ENCODE assay signal across 8 cellular contexts in the genomic region with DNA sequence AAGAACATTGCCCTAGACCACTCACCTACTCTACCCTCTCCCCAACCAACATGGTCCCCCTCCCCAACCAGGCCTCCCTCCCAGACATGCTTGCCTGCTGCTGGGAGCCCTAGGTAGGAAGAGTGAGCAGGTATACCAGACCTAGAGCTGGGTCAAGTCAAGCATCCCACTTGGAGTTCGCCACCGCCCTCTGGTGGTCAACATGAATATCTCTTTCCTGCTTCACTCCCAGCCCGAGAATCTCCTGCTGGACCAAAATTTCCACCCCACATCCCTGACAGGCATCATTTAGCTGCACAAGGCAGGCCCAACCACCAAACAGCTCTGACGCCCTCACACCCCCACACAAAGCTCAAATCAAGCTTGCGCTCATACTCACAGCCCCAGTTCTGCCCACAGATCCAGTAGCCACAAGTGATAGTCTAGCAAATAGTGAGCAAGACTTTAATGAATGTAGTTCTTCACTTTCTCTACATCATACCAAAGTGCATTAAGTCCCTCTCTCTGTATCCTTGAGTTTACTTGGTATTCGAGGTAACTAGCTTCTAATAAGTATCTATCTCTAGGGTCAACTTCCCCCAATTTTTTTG.
DNase-seq lines count a peak whose midpoint lies in the region; ATAC-seq and TF ChIP-seq lines count a peak whose summit lies in the region.

No MANE protein-coding gene starts in this region.

- CTCF ChIA-PET in HEK293T (lab: Yijun Ruan, JAX), result interaction anchor here (0.8 to 2.8 kb wide), 11 partner anchors 9 to 107 kb away, joined by 3 to 17 read pairs (median 5); no protein-coding TSS in a partner anchor

- POLR2A ChIA-PET in HEK293T (lab: Yijun Ruan, JAX), result no interaction called here

- DNase-seq in D341Med (ENCODE audit: low spot score) (peak; percentile 47), HEK293T (ENCODE audit: extremely low spot score) (peak; percentile 80), NCI-H2171 (lab: John Stamatoyannopoulos, UW) (peak; percentile 22), cerebellum (ENCODE audit: low spot score) (peak; percentile 47), left lobe of liver (ENCODE audit: low spot score) (peak; percentile 71)
- peak; percentile 40 to 63 for DNase-seq in activated CD4-positive, alpha-beta T cell treated with anti-CD3 and anti-CD28 coated beads for 24 hours (ENCODE audit: low read depth in 2 of 2)
- peak; percentile 56 to 66 for DNase-seq in stimulated activated CD4-positive, alpha-beta T cell treated with anti-CD3 and anti-CD28 coated beads, Interleukin-4, amount 100 ng/mL, for 48 hours (ENCODE audit: low read depth in 2 of 2)

- ATAC-seq in left lobe of liver (peak; percentile 72), GM21737 (IDR thresholded peaks at IDR 0.05; ENCODE audit: unreplicated experiment) (no peak)

TF ChIP-seq in HEK293T, 16 proteins besides CTCF, POLR2A, EP300 and RAD21:
- TF ChIP-seq LEF1 (IDR thresholded peaks at IDR 0.05; ENCODE audit: borderline replicate concordance) (no peak), ZNF384 (IDR thresholded peaks at IDR 0.05) (no peak)

Comparison
In these comparisons a context has a peak if more than half of its experiments do, and no peak if none do; other contexts are left out.
1. DNase-seq: peak in every context shown above with its lines; median percentile 80 in HEK293T; 71 in left lobe of liver; 61 in stimulated activated CD4-positive, alpha-beta T cell treated with anti-CD3 and anti-CD28 coated beads, Interleukin-4, amount 100 ng/mL, for 48 hours; 52 in activated CD4-positive, alpha-beta T cell treated with anti-CD3 and anti-CD28 coated beads for 24 hours; 47 in D341Med; 47 in cerebellum; 22 in NCI-H2171.